ENCODE assay signal across 25 cellular contexts in genomic region chr3:5262507-5262906, GRCh38.
"Had no signal": no experiment of that assay in that cellular context is flagged by ENCODE, and none has a peak within 500 bp of the region (broad histone marks: within the 10 kb centered on the region; RNA-seq: fewer than 3 reads in every experiment).

No MANE protein-coding gene starts in this region.

- H3K27ac Mint-ChIP-seq: activated CD4-positive, alpha-beta memory T cell treated with anti-CD3 and anti-CD28 coated beads, Interleukin-2, amount 10 ng/mL, durations not matched to agents 7 days and 5 days; activated CD4-positive, alpha-beta T cell treated with anti-CD3 and anti-CD28 coated beads, Interleukin-2, amount 10 ng/mL, durations not matched to agents 7 days and 5 days; activated naive CD4-positive, alpha-beta T cell treated with anti-CD3 and anti-CD28 coated beads, Interleukin-2, amount 10 ng/mL, durations not matched to agents 7 days and 5 days; activated naive CD4-positive, alpha-beta T cell treated with anti-CD3 and anti-CD28 coated beads, Interleukin-2, amount 50 U/mL, for 72 hours; activated naive CD8-positive, alpha-beta T cell treated with anti-CD3 and anti-CD28 coated beads, Interleukin-2, amount 10 ng/mL, durations not matched to agents 7 days and 5 days; activated T-cell treated with anti-CD3 and anti-CD28 coated beads, Interleukin-2, amount 50 U/mL, for 24 hours; activated T-cell treated with anti-CD3 and anti-CD28 coated beads, Interleukin-2, amount 50 U/mL, for 72 hours; dendritic cell treated with granulocyte-macrophage colony-stimulating factor and Interleukin-4, amounts not matched to agents 40 ng/mL and 50 ng/mL, for 4 days; endodermal cell had no signal

- H3K9me3 Mint-ChIP-seq: activated CD4-positive, alpha-beta memory T cell treated with anti-CD3 and anti-CD28 coated beads, Interleukin-2, amount 10 ng/mL, durations not matched to agents 7 days and 5 days; activated CD4-positive, alpha-beta T cell treated with anti-CD3 and anti-CD28 coated beads, Interleukin-2, amount 10 ng/mL, durations not matched to agents 7 days and 5 days; activated naive CD4-positive, alpha-beta T cell treated with anti-CD3 and anti-CD28 coated beads, Interleukin-2, amount 10 ng/mL, durations not matched to agents 7 days and 5 days; activated naive CD4-positive, alpha-beta T cell treated with anti-CD3 and anti-CD28 coated beads, Interleukin-2, amount 50 U/mL, for 72 hours; activated naive CD8-positive, alpha-beta T cell treated with anti-CD3 and anti-CD28 coated beads, Interleukin-2, amount 10 ng/mL, durations not matched to agents 7 days and 5 days; activated T-cell treated with anti-CD3 and anti-CD28 coated beads, Interleukin-2, amount 50 U/mL, for 24 hours; activated T-cell treated with anti-CD3 and anti-CD28 coated beads, Interleukin-2, amount 50 U/mL, for 72 hours; central memory CD8-positive, alpha-beta T cell; endodermal cell had no signal

- H3K4me3 Mint-ChIP-seq: activated CD4-positive, alpha-beta memory T cell treated with anti-CD3 and anti-CD28 coated beads, Interleukin-2, amount 10 ng/mL, durations not matched to agents 7 days and 5 days; activated CD4-positive, alpha-beta T cell treated with anti-CD3 and anti-CD28 coated beads, Interleukin-2, amount 10 ng/mL, durations not matched to agents 7 days and 5 days; activated naive CD4-positive, alpha-beta T cell treated with anti-CD3 and anti-CD28 coated beads, Interleukin-2, amount 10 ng/mL, durations not matched to agents 7 days and 5 days; activated naive CD8-positive, alpha-beta T cell treated with anti-CD3 and anti-CD28 coated beads, Interleukin-2, amount 10 ng/mL, durations not matched to agents 7 days and 5 days; activated T-cell treated with anti-CD3 and anti-CD28 coated beads, Interleukin-2, amount 50 U/mL, for 24 hours; activated T-cell treated with anti-CD3 and anti-CD28 coated beads, Interleukin-2, amount 50 U/mL, for 72 hours; central memory CD8-positive, alpha-beta T cell; dendritic cell treated with granulocyte-macrophage colony-stimulating factor and Interleukin-4, amounts not matched to agents 40 ng/mL and 50 ng/mL, for 4 days; endodermal cell had no signal

- H3K27me3 ChIP-seq: brain microvascular endothelial cell, dorsolateral prefrontal cortex had no signal

- H3K36me3 Mint-ChIP-seq: activated naive CD4-positive, alpha-beta T cell treated with anti-CD3 and anti-CD28 coated beads, Interleukin-2, amount 10 ng/mL, durations not matched to agents 7 days and 5 days; activated naive CD4-positive, alpha-beta T cell treated with anti-CD3 and anti-CD28 coated beads, Interleukin-2, amount 50 U/mL, for 72 hours; activated naive CD8-positive, alpha-beta T cell treated with anti-CD3 and anti-CD28 coated beads, Interleukin-2, amount 10 ng/mL, durations not matched to agents 7 days and 5 days had no signal

- H3K27me3 Mint-ChIP-seq: activated naive CD4-positive, alpha-beta T cell treated with anti-CD3 and anti-CD28 coated beads, Interleukin-2, amount 10 ng/mL, durations not matched to agents 7 days and 5 days; activated naive CD8-positive, alpha-beta T cell treated with anti-CD3 and anti-CD28 coated beads, Interleukin-2, amount 10 ng/mL, durations not matched to agents 7 days and 5 days; activated T-cell treated with anti-CD3 and anti-CD28 coated beads, Interleukin-2, amount 50 U/mL, for 24 hours; central memory CD8-positive, alpha-beta T cell; dendritic cell treated with granulocyte-macrophage colony-stimulating factor and Interleukin-4, amounts not matched to agents 40 ng/mL and 50 ng/mL, for 4 days had no signal

- H3K4me3 ChIP-seq: coronary artery, dorsolateral prefrontal cortex had no signal

- DNase-seq: activated CD4-positive, alpha-beta memory T cell treated with anti-CD3 and anti-CD28 coated beads, Interleukin-2, amount 10 ng/mL, durations not matched to agents 7 days and 5 days; activated CD4-positive, alpha-beta T cell treated with anti-CD3 and anti-CD28 coated beads for 1 hour; activated CD4-positive, alpha-beta T cell treated with anti-CD3 and anti-CD28 coated beads for 4 hours; activated CD4-positive, alpha-beta T cell treated with anti-CD3 and anti-CD28 coated beads, Interleukin-2, amount 10 ng/mL, durations not matched to agents 7 days and 5 days; activated CD4-positive, alpha-beta T cell treated with anti-CD3 and anti-CD28 coated beads, Interleukin-2, amount 50 U/mL, for 4 hours; activated CD8-positive, alpha-beta memory T cell treated with anti-CD3 and anti-CD28 coated beads, Interleukin-2, amount 50 U/mL, for 48 hours; activated gamma-delta T cell; activated naive CD4-positive, alpha-beta T cell; activated naive CD4-positive, alpha-beta T cell treated with anti-CD3 and anti-CD28 coated beads, Interleukin-2, amount 10 ng/mL, durations not matched to agents 7 days and 5 days; activated naive CD8-positive, alpha-beta T cell treated with anti-CD3 and anti-CD28 coated beads, Interleukin-2, amount 10 ng/mL, durations not matched to agents 7 days and 5 days; activated T-cell treated with anti-CD3 and anti-CD28 coated beads for 4 hours; activated T-cell treated with anti-CD3 and anti-CD28 coated beads, Interleukin-2, amount 50 U/mL, for 24 hours; activated T-cell treated with anti-CD3 and anti-CD28 coated beads, Interleukin-2, amount 50 U/mL, for 72 hours; brain microvascular endothelial cell; dorsolateral prefrontal cortex; effector memory CD4-positive, alpha-beta T cell; endodermal cell; foreskin fibroblast; head of caudate nucleus; T-helper 2 cell had no signal

- H3K36me3 ChIP-seq: brain microvascular endothelial cell had no signal

- H3K27ac ChIP-seq: brain microvascular endothelial cell, coronary artery, dorsolateral prefrontal cortex had no signal

- H3K4me1 Mint-ChIP-seq: central memory CD8-positive, alpha-beta T cell had no signal

- ATAC-seq: activated naive CD4-positive, alpha-beta T cell treated with anti-CD3 and anti-CD28 coated beads, Interleukin-2, amount 50 U/mL, for 72 hours; activated T-cell treated with anti-CD3 and anti-CD28 coated beads, Interleukin-2, amount 50 U/mL, for 72 hours; esophagus mucosa had no signal
